In the genomic region with DNA sequence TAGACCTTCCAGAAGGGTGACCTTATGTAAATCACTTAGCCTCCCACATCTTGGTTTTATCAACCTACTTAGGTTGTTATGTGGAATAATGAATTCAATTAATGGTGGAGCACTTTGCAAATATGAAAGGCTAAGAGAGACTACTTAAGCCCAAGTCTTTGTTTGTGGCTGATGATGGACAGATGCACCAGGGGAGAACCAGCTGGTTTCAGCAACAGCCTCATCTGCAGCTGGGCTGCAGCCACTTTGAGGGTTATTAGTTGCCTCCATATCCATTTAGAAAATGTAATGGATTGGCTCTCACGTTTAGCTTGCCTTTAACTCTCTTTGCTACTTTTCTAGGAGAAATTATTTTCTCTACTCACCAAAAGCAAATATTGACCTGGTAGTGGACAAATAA, we compare ENCODE assay signal across 31 cellular contexts.
DNase-seq lines count a peak whose midpoint lies in the region; FAIRE-seq and TF ChIP-seq lines count a peak whose summit lies in the region.
"Had no signal": no experiment of that assay in that cellular context is flagged by ENCODE, and none has a peak within 500 bp of the region (broad histone marks: within the 10 kb centered on the region; RNA-seq: fewer than 3 reads in every experiment).

No MANE protein-coding gene starts in this region.

- TF ChIP-seq POLR2A in esophagus squamous epithelium (IDR thresholded peaks at IDR 0.05) = no peak

- H3K4me1 ChIP-seq in esophagus squamous epithelium = no peaks in the 10 kb centered on the region
- H3K4me1 ChIP-seq: A549, foreskin keratinocyte, prostate gland, thyroid gland, vagina had no signal

- DNase-seq in NCI-H2029 (lab: John Stamatoyannopoulos, UW) (peak; percentile 3), NCI-H2029 treated with DMSO at 0.1 percent for 48 hours (lab: John Stamatoyannopoulos, UW) (no peak), NCI-H128 (lab: John Stamatoyannopoulos, UW; ENCODE audit: unreplicated experiment) (peak; percentile 27), NCI-H69 (lab: John Stamatoyannopoulos, UW) (peak; percentile 47), myocyte (ENCODE audit: low read depth) (peak; percentile 38), HuH-7.5 (ENCODE audit: low spot score) (no peak), esophagus squamous epithelium (lab: John Stamatoyannopoulos, UW) (no peak), urothelium cell line (ENCODE audit: low spot score) (no peak)
- DNase-seq: activated CD4-positive, alpha-beta T cell treated with anti-CD3 and anti-CD28 coated beads for 4 hours; activated CD8-positive, alpha-beta T cell treated with anti-CD3 and anti-CD28 coated beads, Interleukin-2, amount 10 ng/mL, durations not matched to agents 7 days and 5 days; activated naive CD4-positive, alpha-beta T cell treated with anti-CD3 and anti-CD28 coated beads, Interleukin-2, amount 50 U/mL, for 16 hours; amniotic stem cell; CD4-positive, alpha-beta T cell; foreskin keratinocyte; H7; heart left ventricle; KG1; kidney; naive B cell; NCI-H146; NCI-H345; SIG-M5; stimulated activated CD4-positive, alpha-beta T cell treated with anti-CD3 and anti-CD28 coated beads, Interleukin-12 subunit alpha, Interleukin-12 subunit beta, amount 100 ng/mL, for 4 hours; stimulated activated CD4-positive, alpha-beta T cell treated with anti-CD3 and anti-CD28 coated beads, Interleukin-2, amount 100 ng/mL, for 48 hours; T-helper 9 cell; thyroid gland had no signal

- no peaks in the 10 kb centered on the region for H3K9me3 ChIP-seq in esophagus squamous epithelium
- H3K9me3 ChIP-seq: A549, heart left ventricle, prostate gland, thyroid gland, vagina had no signal

- TF ChIP-seq CTCF in esophagus squamous epithelium (IDR thresholded peaks at IDR 0.05) = no peak

- intact Hi-C loops in esophagus squamous epithelium (cut with DNase I) = no loop called here

- H3K27me3 ChIP-seq in esophagus squamous epithelium = no peaks in the 10 kb centered on the region
- H3K27me3 ChIP-seq: heart left ventricle, thyroid gland, vagina had no signal

- 81 to 88% methylated on average over 1 of the region's 1 CpG for WGBS in esophagus squamous epithelium, 2 donors

- no peak overlapping the region for H3K27ac ChIP-seq in esophagus squamous epithelium
- H3K27ac ChIP-seq: A549, foreskin keratinocyte, heart left ventricle, prostate gland, thyroid gland, vagina had no signal

- no peak overlapping the region for H3K4me3 ChIP-seq in esophagus squamous epithelium
- H3K4me3 ChIP-seq: A549, heart left ventricle, prostate gland, thyroid gland, vagina had no signal

- no peak for FAIRE-seq in urothelium cell line (lab: Jason Lieb, UNC)
- FAIRE-seq: A549, GM12892, HTR-8/SVneo, kidney had no signal

- H3K36me3 ChIP-seq in esophagus squamous epithelium = no peaks in the 10 kb centered on the region
- H3K36me3 ChIP-seq: heart left ventricle, prostate gland, thyroid gland, vagina had no signal

Comparison
In these comparisons a context has a peak if more than half of its experiments do, and no peak if none do; other contexts are left out.
1. DNase-seq: peak in NCI-H2029 (single experiment), NCI-H128 (single experiment), NCI-H69 (single experiment) and myocyte (single experiment); none in NCI-H2029 treated with DMSO at 0.1 percent for 48 hours (single experiment), HuH-7.5 (single experiment), esophagus squamous epithelium (single experiment) and urothelium cell line (single experiment).